In genomic region chr6:33193619-33194018, GRCh38 we compare ENCODE assay signal across 13 cellular contexts. TPM values are rescaled to one million over a fixed set of nuclear protein-coding genes. Genes with fewer than 3 reads are reported as not detected.
DNase-seq lines count a peak whose midpoint lies in the region; ATAC-seq and TF ChIP-seq lines count a peak whose summit lies in the region.
"Had no signal": no experiment of that assay in that cellular context is flagged by ENCODE, and none has a peak within 500 bp of the region (broad histone marks: within the 10 kb centered on the region; RNA-seq: fewer than 3 reads in every experiment).

No MANE protein-coding gene starts in this region.

- peak overlapping the region; percentile 41 for H3K27ac Mint-ChIP-seq in activated naive CD8-positive, alpha-beta T cell
- H3K27ac Mint-ChIP-seq in activated naive CD8-positive, alpha-beta T cell treated with anti-CD3 and anti-CD28 coated beads, Interleukin-2, amount 50 U/mL, for 24 hours = no peak overlapping the region
- H3K27ac Mint-ChIP-seq in endothelial cell (ENCODE audit: unreplicated experiment) = no peak overlapping the region
- no peak overlapping the region for H3K27ac Mint-ChIP-seq in nephron progenitor cell
- no peak overlapping the region for H3K27ac Mint-ChIP-seq in type B pancreatic cell
- H3K27ac Mint-ChIP-seq: activated CD4-positive, alpha-beta memory T cell treated with anti-CD3 and anti-CD28 coated beads for 36 hours had no signal

- DNase-seq in activated naive CD8-positive, alpha-beta T cell treated with anti-CD3 and anti-CD28 coated beads, Interleukin-2, amount 50 U/mL, for 24 hours = no peak
- DNase-seq in endothelial cell (ENCODE audit: low spot score) = no peak
- no peak for DNase-seq in nephron progenitor cell
- no peak for DNase-seq in type B pancreatic cell (ENCODE audit: extremely low spot score, unreplicated experiment)
- no peak for DNase-seq in DMS 273 treated with DMSO at 0.1 percent for 48 hours (lab: John Stamatoyannopoulos, UW)
- DNase-seq in SW 1271 (lab: John Stamatoyannopoulos, UW) = no peak
- DNase-seq: mesenchymal stem cell, MG63, PC-9 had no signal

- H3K4me1 Mint-ChIP-seq in activated naive CD8-positive, alpha-beta T cell (ENCODE audit: low read depth) = peaks cover 37% of the 10 kb centered on the region
- H3K4me1 Mint-ChIP-seq in activated naive CD8-positive, alpha-beta T cell treated with anti-CD3 and anti-CD28 coated beads, Interleukin-2, amount 50 U/mL, for 24 hours = peaks cover 36% of the 10 kb centered on the region
- H3K4me1 Mint-ChIP-seq in endothelial cell (ENCODE audit: unreplicated experiment) (peaks cover 22% of the 10 kb centered on the region), nephron progenitor cell (peaks cover 74% of the 10 kb centered on the region), type B pancreatic cell (ENCODE audit: unreplicated experiment) (peaks cover 53% of the 10 kb centered on the region)

- no peak for ATAC-seq in activated naive CD8-positive, alpha-beta T cell treated with anti-CD3 and anti-CD28 coated beads, Interleukin-2, amount 50 U/mL, for 24 hours
- no peak for ATAC-seq in GM21737 (IDR thresholded peaks at IDR 0.05; ENCODE audit: unreplicated experiment)

- TF ChIP-seq CTCF in endothelial cell (IDR thresholded peaks at IDR 0.05; ENCODE audit: unreplicated experiment) (no peak), nephron progenitor cell (IDR thresholded peaks at IDR 0.05) (no peak), type B pancreatic cell (conservative IDR thresholded peaks at IDR 0.05) (no peak)

- peaks cover 4% of the 10 kb centered on the region for H3K36me3 Mint-ChIP-seq in activated naive CD8-positive, alpha-beta T cell
- H3K36me3 Mint-ChIP-seq in activated naive CD8-positive, alpha-beta T cell treated with anti-CD3 and anti-CD28 coated beads, Interleukin-2, amount 50 U/mL, for 24 hours (ENCODE audit: low read depth) = peaks cover 18% of the 10 kb centered on the region
- peaks cover 48% of the 10 kb centered on the region for H3K36me3 Mint-ChIP-seq in endothelial cell (ENCODE audit: low read depth, unreplicated experiment)
- H3K36me3 Mint-ChIP-seq in nephron progenitor cell (ENCODE audit: low read depth) = peaks cover 37% of the 10 kb centered on the region
- H3K36me3 Mint-ChIP-seq in type B pancreatic cell = peaks cover 20% of the 10 kb centered on the region

- H3K27me3 Mint-ChIP-seq in activated naive CD8-positive, alpha-beta T cell = peaks cover 8% of the 10 kb centered on the region
- peaks cover 18% of the 10 kb centered on the region for H3K27me3 Mint-ChIP-seq in activated naive CD8-positive, alpha-beta T cell treated with anti-CD3 and anti-CD28 coated beads, Interleukin-2, amount 50 U/mL, for 24 hours
- H3K27me3 Mint-ChIP-seq in endothelial cell (ENCODE audit: unreplicated experiment) = peaks cover 12% of the 10 kb centered on the region
- H3K27me3 Mint-ChIP-seq in nephron progenitor cell (ENCODE audit: low read depth, poor library complexity) = peaks cover 72% of the 10 kb centered on the region
- H3K27me3 Mint-ChIP-seq in type B pancreatic cell = peaks cover 31% of the 10 kb centered on the region

- H3K4me3 Mint-ChIP-seq in activated naive CD8-positive, alpha-beta T cell = peak overlapping the region; percentile 63
- no peak overlapping the region for H3K4me3 Mint-ChIP-seq in activated naive CD8-positive, alpha-beta T cell treated with anti-CD3 and anti-CD28 coated beads, Interleukin-2, amount 50 U/mL, for 24 hours
- H3K4me3 Mint-ChIP-seq in endothelial cell (ENCODE audit: unreplicated experiment) (peak overlapping the region; percentile 62), nephron progenitor cell (peak overlapping the region; percentile 66), type B pancreatic cell (peak overlapping the region; percentile 67)

- H3K9me3 Mint-ChIP-seq in activated naive CD8-positive, alpha-beta T cell (ENCODE audit: low read depth) = no peaks in the 10 kb centered on the region
- no peaks in the 10 kb centered on the region for H3K9me3 Mint-ChIP-seq in activated naive CD8-positive, alpha-beta T cell treated with anti-CD3 and anti-CD28 coated beads, Interleukin-2, amount 50 U/mL, for 24 hours
- H3K9me3 Mint-ChIP-seq in endothelial cell (ENCODE audit: unreplicated experiment) = no peaks in the 10 kb centered on the region
- H3K9me3 Mint-ChIP-seq in nephron progenitor cell = no peaks in the 10 kb centered on the region
- H3K9me3 Mint-ChIP-seq in type B pancreatic cell = no peaks in the 10 kb centered on the region
- H3K9me3 Mint-ChIP-seq: activated CD4-positive, alpha-beta memory T cell treated with anti-CD3 and anti-CD28 coated beads for 36 hours; activated naive CD4-positive, alpha-beta T cell treated with anti-CD3 and anti-CD28 coated beads, Interleukin-2, amount 50 U/mL, for 72 hours had no signal

RNA-seq across cellular contexts. Expression of gene COL11A2, which starts 1.4 kb away (rescaled TPM):
- total RNA-seq in endothelial cell (ENCODE audit: unreplicated experiment) (127 TPM), type B pancreatic cell (ENCODE audit: low replicate concordance) (1.3 and 11.9 TPM in 2 replicates)

RNA-seq across cellular contexts. Expression of gene RXRB, which starts 6.8 kb away (rescaled TPM):
- total RNA-seq in endothelial cell (ENCODE audit: unreplicated experiment) (35.8 TPM), type B pancreatic cell (ENCODE audit: low replicate concordance) (49.2 and 61.9 TPM in 2 replicates)

RNA-seq across cellular contexts. Expression of gene SLC39A7, which starts 7.0 kb away (rescaled TPM):
- total RNA-seq in endothelial cell (ENCODE audit: unreplicated experiment) (108 TPM), type B pancreatic cell (ENCODE audit: low replicate concordance) (147 and 202 TPM in 2 replicates)

RNA-seq across cellular contexts. Expression of gene HSD17B8, which starts 10.8 kb away (rescaled TPM):
- 6.5 TPM for total RNA-seq in endothelial cell (ENCODE audit: unreplicated experiment)
- total RNA-seq in type B pancreatic cell (ENCODE audit: low replicate concordance) = 13.9 and 15.7 TPM in 2 replicates

RNA-seq across cellular contexts. Expression of gene RING1, which starts 14.7 kb away (rescaled TPM):
- total RNA-seq in endothelial cell (ENCODE audit: unreplicated experiment) (19.6 TPM), type B pancreatic cell (ENCODE audit: low replicate concordance) (44.5 and 60.4 TPM in 2 replicates)
